In the genomic region with DNA sequence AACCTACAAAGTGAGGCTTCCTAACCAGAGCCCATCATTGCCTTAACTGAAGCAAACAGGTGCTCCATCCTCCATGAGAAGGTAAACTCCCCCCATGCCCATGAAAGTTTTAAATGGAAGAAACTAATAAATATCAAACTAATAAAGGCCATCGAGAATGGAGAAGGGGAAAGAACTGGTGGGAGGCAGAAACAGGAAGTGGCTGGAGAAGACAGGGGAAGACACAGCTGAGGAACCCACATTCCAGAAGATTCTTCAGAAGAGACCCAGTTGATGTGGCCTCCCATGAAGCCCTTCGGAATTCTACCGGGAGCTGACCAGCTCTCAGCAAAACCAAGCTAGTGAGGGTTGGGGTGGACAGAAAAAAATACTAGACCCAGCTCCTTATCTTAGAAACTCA, we compare ENCODE assay signal across 12 cellular contexts. TPM values are rescaled to one million over a fixed set of nuclear protein-coding genes. Genes with fewer than 3 reads are reported as not detected.
A peak's percentile ranks its signal among the peaks of the same experiment; 100 is the strongest.
DNase-seq lines count a peak whose midpoint lies in the region; ATAC-seq, FAIRE-seq and TF ChIP-seq lines count a peak whose summit lies in the region.
"Had no signal": no experiment of that assay in that cellular context is flagged by ENCODE, and none has a peak within 500 bp of the region (broad histone marks: within the 10 kb centered on the region; RNA-seq: fewer than 3 reads in every experiment).

No MANE protein-coding gene starts in this region.

- H3K36me3 Mint-ChIP-seq in CD4-positive, alpha-beta memory T cell: peaks cover 34 to 53% of the 10 kb centered on the region in 2 donors

- H3K27ac ChIP-seq in BLaER1 treated with 17β-estradiol and CSF1 and Interleukin-3, amounts not matched to agents 10 nM and 100 nM: peak overlapping the region in 10 of 11 experiments; percentile 24 to 87 (median 73); a peak in 18 of 22 replicates
- peak overlapping the region; percentile 70 for H3K27ac ChIP-seq in CD4-positive, alpha-beta memory T cell (ENCODE audit: low read depth, low read length)
- H3K27ac ChIP-seq in ascending aorta (peak overlapping the region; percentile 80 to 92), trophoblast cell (ENCODE audit: low read depth, low read length) (no peak overlapping the region)
- H3K27ac ChIP-seq: psoas muscle had no signal

- H3K4me3 ChIP-seq in BLaER1 treated with 17β-estradiol and CSF1 and Interleukin-3, amounts not matched to agents 10 nM and 100 nM: no peak overlapping the region; a peak in 1 of 20 replicates
- no peak overlapping the region for H3K4me3 ChIP-seq in CD4-positive, alpha-beta memory T cell (ENCODE audit: low read length in 2 of 2)
- no peak overlapping the region for H3K4me3 ChIP-seq in ascending aorta
- no peak overlapping the region for H3K4me3 ChIP-seq in trophoblast cell (ENCODE audit: low read depth, low read length)
- H3K4me3 ChIP-seq: PC-9, psoas muscle had no signal

- H2BK12ac ChIP-seq in trophoblast cell (ENCODE audit: low read length): no peak overlapping the region

- intact Hi-C loops in CD4-positive, alpha-beta memory T cell (cut with micrococcal nuclease): loop anchor here (5.0 kb wide), 1 partner anchor 42 kb away; a partner anchor contains a TSS
- intact Hi-C loops in ascending aorta (cut with DNase I): no loop called here

- H2BK5ac ChIP-seq in trophoblast cell (ENCODE audit: low read depth, low read length, poor library complexity): no peak overlapping the region

- no peak for FAIRE-seq in frontal cortex (lab: Jason Lieb, UNC)

- no peak overlapping the region for H4K8ac ChIP-seq in trophoblast cell (ENCODE audit: low read depth, low read length)

- H3K27me3 ChIP-seq in BLaER1 treated with 17β-estradiol and CSF1 and Interleukin-3, amounts not matched to agents 10 nM and 100 nM: no peaks in the 10 kb centered on the region; a peak in 1 of 22 replicates
- H3K27me3 ChIP-seq in CD4-positive, alpha-beta memory T cell (ENCODE audit: insufficient read depth, low read length): no peaks in the 10 kb centered on the region
- H3K27me3 ChIP-seq in ascending aorta (no peaks in the 10 kb centered on the region), trophoblast cell (ENCODE audit: insufficient read depth, low read length) (no peaks in the 10 kb centered on the region)

- no peaks in the 10 kb centered on the region for H4K20me1 ChIP-seq in BLaER1 treated with 17β-estradiol and CSF1 and Interleukin-3, amounts not matched to agents 10 nM and 100 nM

- peaks cover 47 to 100% (median 94%) of the 10 kb centered on the region in 10 experiments for H3K4me1 ChIP-seq in BLaER1 treated with 17β-estradiol and CSF1 and Interleukin-3, amounts not matched to agents 10 nM and 100 nM
- peaks cover 91% of the 10 kb centered on the region for H3K4me1 ChIP-seq in CD4-positive, alpha-beta memory T cell (ENCODE audit: insufficient read depth, low read length)
- peaks cover 32 to 56% of the 10 kb centered on the region in 2 donors for H3K4me1 ChIP-seq in ascending aorta
- H3K4me1 ChIP-seq in trophoblast cell (ENCODE audit: control insufficient read depth in 1 of 2, insufficient read depth in 2 of 2, low read length in 2 of 2): peaks cover 9 to 18% of the 10 kb centered on the region in 2 experiments

- H3K14ac ChIP-seq in trophoblast cell (ENCODE audit: low read length): no peak overlapping the region

- no CpG with 5 or more reads among the region's 3 CpGs for WGBS in trophoblast cell (ENCODE audit: extremely low coverage, insufficient coverage, insufficient read length)

- no peak overlapping the region for H3K4ac ChIP-seq in trophoblast cell (ENCODE audit: low read depth, low read length)

- peaks cover 0 to 8% (median 0%) of the 10 kb centered on the region in 11 experiments; a peak in 2 of 22 replicates for H3K9me3 ChIP-seq in BLaER1 treated with 17β-estradiol and CSF1 and Interleukin-3, amounts not matched to agents 10 nM and 100 nM (replicated peaks in 1 of 11)
- no peaks in the 10 kb centered on the region for H3K9me3 ChIP-seq in CD4-positive, alpha-beta memory T cell (ENCODE audit: control insufficient read depth in 1 of 2, low read length in 2 of 2)
- H3K9me3 ChIP-seq in ascending aorta (no peaks in the 10 kb centered on the region), trophoblast cell (ENCODE audit: insufficient read depth, low read depth, low read length) (no peaks in the 10 kb centered on the region)
- H3K9me3 ChIP-seq: psoas muscle had no signal

- H2AK5ac ChIP-seq in trophoblast cell (ENCODE audit: low read length): no peak overlapping the region

- no peak overlapping the region for H3K23ac ChIP-seq in trophoblast cell (ENCODE audit: low read length)

- H2BK120ac ChIP-seq in trophoblast cell (ENCODE audit: insufficient read depth, low read length, poor library complexity): no peak overlapping the region

- H3K18ac ChIP-seq in trophoblast cell (ENCODE audit: low read length): no peak overlapping the region

- no peak for TF ChIP-seq CTCF in ascending aorta (IDR thresholded peaks at IDR 0.05)

- peak overlapping the region; percentile 73 to 98 (median 88) for H3K4me2 ChIP-seq in BLaER1 treated with 17β-estradiol and CSF1 and Interleukin-3, amounts not matched to agents 10 nM and 100 nM
- no peak overlapping the region for H3K4me2 ChIP-seq in trophoblast cell (ENCODE audit: low read length)

- H4K91ac ChIP-seq in trophoblast cell (ENCODE audit: low read depth, low read length): peak overlapping the region; percentile 3

- H4K12ac ChIP-seq in trophoblast cell (ENCODE audit: low read depth, low read length): no peak overlapping the region

- peak overlapping the region in 7 of 8 donors; percentile 20 to 82 (median 67) for H3K4me3 Mint-ChIP-seq in CD4-positive, alpha-beta memory T cell
- H3K4me3 Mint-ChIP-seq: HFFc6 had no signal

- H3K4me1 Mint-ChIP-seq in CD4-positive, alpha-beta memory T cell: peaks cover 70 to 99% (median 87%) of the 10 kb centered on the region in 4 donors

- peak overlapping the region in 6 of 11 experiments; percentile 22 to 72 (median 62); a peak in 8 of 22 replicates for H3K9ac ChIP-seq in BLaER1 treated with 17β-estradiol and CSF1 and Interleukin-3, amounts not matched to agents 10 nM and 100 nM
- no peak overlapping the region for H3K9ac ChIP-seq in trophoblast cell (ENCODE audit: low read length)

- no peaks in the 10 kb centered on the region for H3K27me3 Mint-ChIP-seq in CD4-positive, alpha-beta memory T cell

- H2AFZ ChIP-seq in trophoblast cell (ENCODE audit: insufficient read depth, low read length, poor library complexity): no peak overlapping the region
- H2AFZ ChIP-seq: PC-9 had no signal

- POLR2A ChIA-PET in CD4-positive, alpha-beta memory T cell (lab: Charles Lee; ENCODE audit: partially characterized antibody): interaction anchor here (0.6 to 4.2 kb wide), 10 partner anchors 10 to 85 kb away, joined by 3 to 32 read pairs (median 7); a partner anchor contains a TSS

- peaks cover 8% of the 10 kb centered on the region for H3K79me2 ChIP-seq in trophoblast cell (ENCODE audit: control insufficient read depth, insufficient read depth, low read length, poor library complexity)

- CTCF ChIA-PET in CD4-positive, alpha-beta memory T cell (lab: Charles Lee; ENCODE audit: partially characterized antibody): interaction anchor here (0.7 to 5.3 kb wide), 7 partner anchors 14 to 416 kb away, joined by 3 to 40 read pairs (median 4); a partner anchor contains a TSS

- H3K36me3 ChIP-seq in BLaER1 treated with 17β-estradiol and CSF1 and Interleukin-3, amounts not matched to agents 10 nM and 100 nM: peaks cover 0 to 15% (median 0%) of the 10 kb centered on the region in 11 experiments; a peak in 6 of 22 replicates
- H3K36me3 ChIP-seq in CD4-positive, alpha-beta memory T cell (ENCODE audit: insufficient read depth, low read length): no peaks in the 10 kb centered on the region
- H3K36me3 ChIP-seq in ascending aorta (no peaks in the 10 kb centered on the region), trophoblast cell (ENCODE audit: control insufficient read depth in 1 of 2, insufficient read depth in 2 of 2, low read length in 2 of 2) (peaks cover 16 to 30% of the 10 kb centered on the region in 2 experiments)

- DNase-seq in CD4-positive, alpha-beta memory T cell: no peak
- DNase-seq in ascending aorta (ENCODE audit: low spot score in 2 of 2) (no peak), trophoblast cell (no peak), frontal cortex (ENCODE audit: low spot score in 2 of 2) (no peak)
- DNase-seq: HFFc6, midbrain, NCI-H1092, PC-9, psoas muscle had no signal

- H3K79me1 ChIP-seq in trophoblast cell (ENCODE audit: low read length): peaks cover 7% of the 10 kb centered on the region

- peaks cover 0 to 6% (median 0%) of the 10 kb centered on the region in 8 donors for H3K9me3 Mint-ChIP-seq in CD4-positive, alpha-beta memory T cell
- H3K9me3 Mint-ChIP-seq: HFFc6 had no signal

- H3K27ac Mint-ChIP-seq in CD4-positive, alpha-beta memory T cell: peak overlapping the region; percentile 91 to 97 (median 92)
- H3K27ac Mint-ChIP-seq: HFFc6 had no signal

- ATAC-seq in GM21717 (IDR thresholded peaks at IDR 0.05; ENCODE audit: unreplicated experiment): no peak
- ATAC-seq in HG03469 (IDR thresholded peaks at IDR 0.05; ENCODE audit: unreplicated experiment): no peak
- ATAC-seq: psoas muscle had no signal

RNA-seq across cellular contexts. Expression of a gene that starts 41.7 kb away (rescaled TPM):
- total RNA-seq in CD4-positive, alpha-beta memory T cell: 10 to 100 TPM; 55.8 to 56.9 TPM
- polyA plus RNA-seq in CD4-positive, alpha-beta memory T cell: 100 to 1,000 TPM in 1 of 2 donors, 10 to 100 TPM in 1; 48.2 to 118 TPM
- 65.9 TPM for total RNA-seq in ascending aorta
- polyA plus RNA-seq in trophoblast cell (2013): 163 and 169 TPM in 2 replicates
- 67.7 TPM for total RNA-seq in frontal cortex
